Comparison of ENCODE assay signal across 9 cellular contexts in genomic region chr9:137670391-137671195, GRCh38. TPM values are rescaled to one million over a fixed set of nuclear protein-coding genes. Genes with fewer than 3 reads are reported as not detected.
A peak's percentile ranks its signal among the peaks of the same experiment; 100 is the strongest.
DNase-seq lines count a peak whose midpoint lies in the region; ATAC-seq and TF ChIP-seq lines count a peak whose summit lies in the region.
"Had no signal": no experiment of that assay in that cellular context is flagged by ENCODE, and none has a peak within 500 bp of the region (broad histone marks: within the 10 kb centered on the region; RNA-seq: fewer than 3 reads in every experiment).

No MANE protein-coding gene starts in this region.

- H3K36me3 Mint-ChIP-seq in activated naive CD8-positive, alpha-beta T cell = peaks cover 7% of the 10 kb centered on the region
- peaks cover 17% of the 10 kb centered on the region for H3K36me3 Mint-ChIP-seq in activated naive CD8-positive, alpha-beta T cell treated with anti-CD3 and anti-CD28 coated beads, Interleukin-2, amount 50 U/mL, for 24 hours (ENCODE audit: low read depth)
- H3K36me3 Mint-ChIP-seq in dendritic cell treated with granulocyte-macrophage colony-stimulating factor and Interleukin-4, amounts not matched to agents 40 ng/mL and 50 ng/mL, for 4 days (ENCODE audit: low read depth) = peaks cover 50% of the 10 kb centered on the region
- H3K36me3 Mint-ChIP-seq in type B pancreatic cell = peaks cover 32% of the 10 kb centered on the region

- H3K9me3 ChIP-seq in mesodermal cell (ENCODE audit: control insufficient read depth, low read length) = no peaks in the 10 kb centered on the region

- no peak for ATAC-seq in activated naive CD8-positive, alpha-beta T cell treated with anti-CD3 and anti-CD28 coated beads, Interleukin-2, amount 50 U/mL, for 24 hours
- no peak for ATAC-seq in HG02840 (IDR thresholded peaks at IDR 0.05; ENCODE audit: low FRiP score, unreplicated experiment)

- H3K4me3 Mint-ChIP-seq in activated naive CD8-positive, alpha-beta T cell = no peak overlapping the region
- H3K4me3 Mint-ChIP-seq in activated naive CD8-positive, alpha-beta T cell treated with anti-CD3 and anti-CD28 coated beads, Interleukin-2, amount 50 U/mL, for 24 hours = no peak overlapping the region
- no peak overlapping the region for H3K4me3 Mint-ChIP-seq in dendritic cell treated with granulocyte-macrophage colony-stimulating factor and Interleukin-4, amounts not matched to agents 40 ng/mL and 50 ng/mL, for 4 days
- H3K4me3 Mint-ChIP-seq in type B pancreatic cell = peak overlapping the region; percentile 73

- peak overlapping the region; percentile 48 for H3K27ac ChIP-seq in mesodermal cell (ENCODE audit: low read depth, low read length, severe bottlenecking)

- peaks cover 25% of the 10 kb centered on the region for H3K36me3 ChIP-seq in mesodermal cell (ENCODE audit: control insufficient read depth, insufficient read depth, low read length)

- no peak for DNase-seq in activated naive CD8-positive, alpha-beta T cell treated with anti-CD3 and anti-CD28 coated beads, Interleukin-2, amount 50 U/mL, for 24 hours
- DNase-seq in type B pancreatic cell (ENCODE audit: extremely low spot score, unreplicated experiment) (no peak), NCI-H226 (no peak)
- no peak for DNase-seq in activated CD4-positive, alpha-beta T cell treated with anti-CD3 and anti-CD28 coated beads, Interleukin-2, amount 50 U/mL, for 4 hours

- 62 to 65% methylated on average over 21 to 22 of the region's 25 CpGs for WGBS in mesodermal cell (ENCODE audit: insufficient coverage in 2 of 2), 2 experiments

- intact Hi-C loops in dendritic cell treated with granulocyte-macrophage colony-stimulating factor and Interleukin-4, amounts not matched to agents 40 ng/mL and 50 ng/mL, for 4 days (cut with micrococcal nuclease) = no loop called here

- H3K9me3 Mint-ChIP-seq in activated naive CD8-positive, alpha-beta T cell (ENCODE audit: low read depth) = no peaks in the 10 kb centered on the region
- H3K9me3 Mint-ChIP-seq in activated naive CD8-positive, alpha-beta T cell treated with anti-CD3 and anti-CD28 coated beads, Interleukin-2, amount 50 U/mL, for 24 hours = no peaks in the 10 kb centered on the region
- H3K9me3 Mint-ChIP-seq in dendritic cell treated with granulocyte-macrophage colony-stimulating factor and Interleukin-4, amounts not matched to agents 40 ng/mL and 50 ng/mL, for 4 days = no peaks in the 10 kb centered on the region
- no peaks in the 10 kb centered on the region for H3K9me3 Mint-ChIP-seq in type B pancreatic cell

- H3K27me3 Mint-ChIP-seq in activated naive CD8-positive, alpha-beta T cell = no peaks in the 10 kb centered on the region
- no peaks in the 10 kb centered on the region for H3K27me3 Mint-ChIP-seq in activated naive CD8-positive, alpha-beta T cell treated with anti-CD3 and anti-CD28 coated beads, Interleukin-2, amount 50 U/mL, for 24 hours
- no peaks in the 10 kb centered on the region for H3K27me3 Mint-ChIP-seq in dendritic cell treated with granulocyte-macrophage colony-stimulating factor and Interleukin-4, amounts not matched to agents 40 ng/mL and 50 ng/mL, for 4 days
- no peaks in the 10 kb centered on the region for H3K27me3 Mint-ChIP-seq in type B pancreatic cell

- peak overlapping the region; percentile 22 for H3K27ac Mint-ChIP-seq in activated naive CD8-positive, alpha-beta T cell
- H3K27ac Mint-ChIP-seq in activated naive CD8-positive, alpha-beta T cell treated with anti-CD3 and anti-CD28 coated beads, Interleukin-2, amount 50 U/mL, for 24 hours = no peak overlapping the region
- peak overlapping the region; percentile 64 for H3K27ac Mint-ChIP-seq in dendritic cell treated with granulocyte-macrophage colony-stimulating factor and Interleukin-4, amounts not matched to agents 40 ng/mL and 50 ng/mL, for 4 days
- H3K27ac Mint-ChIP-seq in type B pancreatic cell = peak overlapping the region; percentile 77

- peaks cover 32% of the 10 kb centered on the region for H3K4me1 ChIP-seq in mesodermal cell (ENCODE audit: control insufficient read depth, insufficient read depth, low read length, poor library complexity, severe bottlenecking)

- no peak overlapping the region for H3K4me3 ChIP-seq in mesodermal cell (ENCODE audit: extremely low read depth, insufficient read depth, low read length, poor library complexity, severe bottlenecking)
- H3K4me3 ChIP-seq: skin epidermis had no signal

- TF ChIP-seq CTCF in type B pancreatic cell (conservative IDR thresholded peaks at IDR 0.05) = no peak

- H3K4me1 Mint-ChIP-seq in activated naive CD8-positive, alpha-beta T cell (ENCODE audit: low read depth) = peaks cover 66% of the 10 kb centered on the region
- H3K4me1 Mint-ChIP-seq in activated naive CD8-positive, alpha-beta T cell treated with anti-CD3 and anti-CD28 coated beads, Interleukin-2, amount 50 U/mL, for 24 hours = peaks cover 58% of the 10 kb centered on the region
- H3K4me1 Mint-ChIP-seq in dendritic cell treated with granulocyte-macrophage colony-stimulating factor and Interleukin-4, amounts not matched to agents 40 ng/mL and 50 ng/mL, for 4 days (ENCODE audit: low read depth) = peaks cover 52% of the 10 kb centered on the region
- H3K4me1 Mint-ChIP-seq in type B pancreatic cell (ENCODE audit: unreplicated experiment) = peaks cover 62% of the 10 kb centered on the region

RNA-seq across cellular contexts. Expression of gene EHMT1, which starts 51.8 kb away (rescaled TPM):
- 49.5 TPM for polyA plus RNA-seq in mesodermal cell (2013, experiment 1 of 2)
- polyA plus RNA-seq in mesodermal cell (2013, experiment 2 of 2) = 46.4 TPM
- total RNA-seq in type B pancreatic cell (ENCODE audit: low replicate concordance) = 99.8 and 111 TPM in 2 replicates
